ENCODE assay signal across 8 cellular contexts in genomic region chr17:17837966-17838962, GRCh38. TPM values are rescaled to one million over a fixed set of nuclear protein-coding genes. Genes with fewer than 3 reads are reported as not detected.
DNase-seq lines count a peak whose midpoint lies in the region; ATAC-seq lines count a peak whose summit lies in the region.

No MANE protein-coding gene starts in this region.

- no peaks in the 10 kb centered on the region for H3K9me3 Mint-ChIP-seq in naive B cell

- H3K4me1 ChIP-seq in ACC112 (ENCODE audit: control insufficient read depth, insufficient read depth, low read length, unreplicated experiment), result peaks cover 58% of the 10 kb centered on the region

- peak overlapping the region in 4 of 6 donors; percentile 79 to 100 (median 98) for H3K27ac Mint-ChIP-seq in naive B cell

- H3K27ac ChIP-seq in ACC112 (ENCODE audit: low read depth, low read length) (peak overlapping the region; percentile 90), epithelial cell of prostate (peak overlapping the region; percentile 100)

- H3K36me3 Mint-ChIP-seq in naive B cell, result no peaks in the 10 kb centered on the region

- peak; percentile 44 for DNase-seq in HCEC 1CT
- peak; percentile 45 for DNase-seq in RPMI8226
- DNase-seq in epithelial cell of prostate (ENCODE audit: low read depth, low spot score), result no peak
- DNase-seq in naive B cell, result no peak
- no peak for DNase-seq in stimulated activated CD4-positive, alpha-beta T cell treated with anti-CD3 and anti-CD28 coated beads, Interleukin-2, amount 100 ng/mL, for 48 hours
- no peak for DNase-seq in germinal center (ENCODE audit: low spot score)

- H3K4me3 Mint-ChIP-seq in naive B cell, result peak overlapping the region; percentile 16 to 97 (median 90)

- H3K36me3 ChIP-seq in ACC112 (ENCODE audit: insufficient read depth, low read length), result no peaks in the 10 kb centered on the region

- no peak overlapping the region for H2AFZ ChIP-seq in ACC112 (ENCODE audit: low read length, unreplicated experiment)

- peaks cover 36 to 65% (median 62%) of the 10 kb centered on the region in 3 donors for H3K4me1 Mint-ChIP-seq in naive B cell

- no peak overlapping the region for H3K4me3 ChIP-seq in ACC112 (ENCODE audit: low read depth, low read length)

- peaks cover 26% of the 10 kb centered on the region for H3K79me2 ChIP-seq in ACC112 (ENCODE audit: control insufficient read depth, insufficient read depth, low read length, unreplicated experiment)

- ATAC-seq in naive B cell (ENCODE audit: low read depth in 2 of 2) (no peak), GM21717 (IDR thresholded peaks at IDR 0.05; ENCODE audit: unreplicated experiment) (no peak)

- no peaks in the 10 kb centered on the region for H3K27me3 ChIP-seq in ACC112 (ENCODE audit: insufficient read depth, low read length)

- H3K27me3 Mint-ChIP-seq in naive B cell, result no peaks in the 10 kb centered on the region

RNA-seq across cellular contexts. Expression of gene SREBF1, which starts 1.5 kb away (rescaled TPM):
- 10 to 100 TPM in 1 of 6 donors, 1 to 10 TPM in 5; 4.8 to 10.0 (median 5.4) TPM for polyA plus RNA-seq in naive B cell (ENCODE audit: low read depth in 6 of 6)

Comparison
In these comparisons a context has a peak if more than half of its experiments do, and no peak if none do; other contexts are left out.
1. DNase-seq: peak in HCEC 1CT (single experiment) and RPMI8226 (single experiment); none in epithelial cell of prostate (single experiment), naive B cell (single experiment), stimulated activated CD4-positive, alpha-beta T cell treated with anti-CD3 and anti-CD28 coated beads, Interleukin-2, amount 100 ng/mL, for 48 hours (0 of 2) and germinal center (single experiment).